Comparison of ENCODE assay signal across 8 cellular contexts in the genomic region with DNA sequence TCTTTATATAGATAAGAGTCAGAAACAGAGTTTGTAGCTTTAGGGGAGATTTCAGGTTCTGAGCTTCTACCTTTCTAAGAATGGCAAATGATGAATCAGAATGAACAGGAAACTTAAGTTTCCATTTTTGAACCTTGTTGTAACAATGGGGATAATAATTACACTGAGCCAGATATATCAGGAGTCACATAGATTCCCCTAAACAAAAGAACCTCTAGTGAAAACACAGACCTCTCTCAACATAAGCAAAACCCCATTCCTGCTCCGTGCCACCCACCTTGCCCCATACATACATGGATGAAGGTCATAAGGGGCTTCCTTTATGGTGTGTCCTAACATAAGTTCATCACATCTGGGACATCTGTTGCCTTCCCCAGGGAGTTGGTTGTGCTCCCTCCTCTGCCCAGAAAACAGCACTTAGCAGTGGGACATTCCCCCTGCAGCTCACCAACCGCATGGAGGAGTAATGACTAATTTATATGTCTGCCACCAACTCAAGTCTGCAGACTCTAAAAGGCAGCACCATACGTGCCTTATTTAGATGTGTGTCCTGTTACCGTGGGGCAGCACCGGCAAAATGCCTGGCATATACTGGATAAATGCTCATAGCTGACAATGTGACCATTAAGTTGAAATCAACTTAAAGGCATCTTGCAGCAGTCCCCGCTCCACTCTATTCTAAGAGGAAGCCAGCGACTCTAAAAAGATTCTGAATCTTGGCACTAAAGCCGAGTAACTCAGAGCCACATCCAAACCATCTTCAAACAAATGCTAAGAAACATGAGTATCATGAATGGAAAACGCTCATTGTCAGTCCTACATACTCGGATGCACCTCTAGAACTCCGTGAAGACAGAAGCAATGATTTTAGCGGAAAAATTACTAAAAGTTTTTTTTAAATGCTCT. TPM values are rescaled to one million over a fixed set of nuclear protein-coding genes. Genes with fewer than 3 reads are reported as not detected.
DNase-seq lines count a peak whose midpoint lies in the region; ATAC-seq and TF ChIP-seq lines count a peak whose summit lies in the region.

No MANE protein-coding gene starts in this region.

- H3K4me3 ChIP-seq in OCI-LY3 (ENCODE audit: low read length), result peak overlapping the region; percentile 39
- peak overlapping the region; percentile 14 for H3K4me3 ChIP-seq in upper lobe of right lung
- no peak overlapping the region for H3K4me3 ChIP-seq in MG63

- H3K36me3 Mint-ChIP-seq in activated naive CD8-positive, alpha-beta T cell treated with anti-CD3 and anti-CD28 coated beads, Interleukin-2, amount 50 U/mL, for 24 hours (ENCODE audit: low read depth), result peaks cover 77% of the 10 kb centered on the region

- H3K27me3 ChIP-seq in OCI-LY3 (ENCODE audit: low read depth, low read length) (peaks cover 23% of the 10 kb centered on the region), upper lobe of right lung (no peaks in the 10 kb centered on the region), MG63 (peaks cover 6% of the 10 kb centered on the region; the same call in 1 of the 2 replicates)

- intact Hi-C loops in upper lobe of right lung (cut with DNase I), result no loop called here

- no peaks in the 10 kb centered on the region for H3K9me3 Mint-ChIP-seq in activated naive CD8-positive, alpha-beta T cell treated with anti-CD3 and anti-CD28 coated beads, Interleukin-2, amount 50 U/mL, for 24 hours

- no peaks in the 10 kb centered on the region for H3K79me2 ChIP-seq in OCI-LY3 (ENCODE audit: low read length)

- peak; percentile 76 for ATAC-seq in activated naive CD8-positive, alpha-beta T cell treated with anti-CD3 and anti-CD28 coated beads, Interleukin-2, amount 50 U/mL, for 24 hours
- ATAC-seq in upper lobe of right lung, result no peak

- H4K20me1 ChIP-seq in OCI-LY3 (ENCODE audit: insufficient read depth, low read length), result no peaks in the 10 kb centered on the region

- H3K4me1 Mint-ChIP-seq in activated naive CD8-positive, alpha-beta T cell treated with anti-CD3 and anti-CD28 coated beads, Interleukin-2, amount 50 U/mL, for 24 hours, result peaks cover 100% of the 10 kb centered on the region

- no peaks in the 10 kb centered on the region for H3K27me3 Mint-ChIP-seq in activated naive CD8-positive, alpha-beta T cell treated with anti-CD3 and anti-CD28 coated beads, Interleukin-2, amount 50 U/mL, for 24 hours

- H3K9me3 ChIP-seq in OCI-LY3 (ENCODE audit: insufficient read depth, low read length) (no peaks in the 10 kb centered on the region), upper lobe of right lung (no peaks in the 10 kb centered on the region), MG63 (no peaks in the 10 kb centered on the region)

- H3K36me3 ChIP-seq in OCI-LY3 (replicated peaks; ENCODE audit: low read depth, low read length), result no peaks in the 10 kb centered on the region
- no peaks in the 10 kb centered on the region for H3K36me3 ChIP-seq in upper lobe of right lung
- H3K36me3 ChIP-seq in MG63, result no peaks in the 10 kb centered on the region

- peak overlapping the region; percentile 61 for H3K4me2 ChIP-seq in OCI-LY3 (ENCODE audit: low read length)

- no peak overlapping the region for H3K27ac Mint-ChIP-seq in activated naive CD8-positive, alpha-beta T cell treated with anti-CD3 and anti-CD28 coated beads, Interleukin-2, amount 50 U/mL, for 24 hours

- H3K9ac ChIP-seq in OCI-LY3 (ENCODE audit: low read length), result no peak overlapping the region

- H2AFZ ChIP-seq in OCI-LY3 (ENCODE audit: low read depth, low read length), result no peak overlapping the region

- H3K27ac ChIP-seq in OCI-LY3 (ENCODE audit: low read length) (no peak overlapping the region), upper lobe of right lung (peak overlapping the region; percentile 42)

- DNase-seq in activated naive CD4-positive, alpha-beta T cell treated with Interleukin-2 at 50 U/mL for 16 hours, result peak; percentile 66
- no peak for DNase-seq in activated naive CD4-positive, alpha-beta T cell (lab: John Stamatoyannopoulos, UW)
- peak; percentile 61 for DNase-seq in activated naive CD8-positive, alpha-beta T cell treated with anti-CD3 and anti-CD28 coated beads, Interleukin-2, amount 50 U/mL, for 24 hours
- DNase-seq in upper lobe of right lung, result no peak
- DNase-seq in NCI-H187 (lab: John Stamatoyannopoulos, UW), result no peak
- DNase-seq in MG63, result no peak
- no peak for DNase-seq in NCI-H2081 (lab: John Stamatoyannopoulos, UW)

- peak overlapping the region; percentile 92 for H3K4me3 Mint-ChIP-seq in activated naive CD8-positive, alpha-beta T cell treated with anti-CD3 and anti-CD28 coated beads, Interleukin-2, amount 50 U/mL, for 24 hours

- peaks cover 54% of the 10 kb centered on the region for H3K4me1 ChIP-seq in OCI-LY3 (ENCODE audit: low read length)
- peaks cover 35% of the 10 kb centered on the region for H3K4me1 ChIP-seq in upper lobe of right lung

- TF ChIP-seq CTCF in OCI-LY3 (IDR thresholded peaks at IDR 0.05; ENCODE audit: low read depth, low read length) (peak; percentile 26; the same call in 1 of the 2 replicates), upper lobe of right lung (IDR thresholded peaks at IDR 0.05) (no peak)

RNA-seq across cellular contexts. Expression of gene JAML, which starts 7.9 kb away (rescaled TPM):
- total RNA-seq in upper lobe of right lung, result 87.9 TPM
- not detected in 2 replicates for total RNA-seq in MG63 (2014; rRNA removed; shearing (Covaris generic); ENCODE audit: low replicate concordance)

RNA-seq across cellular contexts. Expression of gene MPZL3, which starts 35.3 kb away (rescaled TPM):
- total RNA-seq in upper lobe of right lung, result 11.8 TPM
- 1.3 and 1.6 TPM in 2 replicates for total RNA-seq in MG63 (2014; rRNA removed; shearing (Covaris generic); ENCODE audit: low replicate concordance)

RNA-seq across cellular contexts. Expression of gene SCN2B, which starts 40.4 kb away (rescaled TPM):
- total RNA-seq in upper lobe of right lung, result 2.5 TPM
- total RNA-seq in MG63 (2014; rRNA removed; shearing (Covaris generic); ENCODE audit: low replicate concordance), result not detected in 2 replicates

RNA-seq across cellular contexts. Expression of gene MPZL2, which starts 47.2 kb away (rescaled TPM):
- 119 TPM for total RNA-seq in upper lobe of right lung
- not detected in 2 replicates for total RNA-seq in MG63 (2014; rRNA removed; shearing (Covaris generic); ENCODE audit: low replicate concordance)

Comparison
In these comparisons a context has a peak if more than half of its experiments do, and no peak if none do; other contexts are left out.
1. DNase-seq: peak in activated naive CD4-positive, alpha-beta T cell treated with Interleukin-2 at 50 U/mL for 16 hours (single experiment) and activated naive CD8-positive, alpha-beta T cell treated with anti-CD3 and anti-CD28 coated beads, Interleukin-2, amount 50 U/mL, for 24 hours (single experiment); none in activated naive CD4-positive, alpha-beta T cell (0 of 4), upper lobe of right lung (single experiment), NCI-H187 (0 of 2), MG63 (single experiment) and NCI-H2081 (0 of 2).
2. RNA of gene JAML, which starts 7.9 kb away (total RNA-seq): 87.9 TPM in upper lobe of right lung (single experiment); not detected in MG63; every median in the first group is over 10 times any median in the second.